Comparison of ENCODE assay signal across 1 cellular context in genomic region chr7:43652364-43652763, GRCh38.
TF ChIP-seq lines count a peak whose summit lies in the region.

No MANE protein-coding gene starts in this region.

TF ChIP-seq in A549, 52 proteins besides CTCF, POLR2A, EP300 and RAD21 (continued from another document):
- TF ChIP-seq REST (IDR thresholded peaks at IDR 0.05) (no peak), KDM1A (IDR thresholded peaks at IDR 0.05; ENCODE audit: low read depth) (no peak), ZFP36 (IDR thresholded peaks at IDR 0.05; ENCODE audit: borderline replicate concordance, partially characterized antibody) (no peak)
